Comparison of ENCODE assay signal across 1 cellular context in the genomic region with DNA sequence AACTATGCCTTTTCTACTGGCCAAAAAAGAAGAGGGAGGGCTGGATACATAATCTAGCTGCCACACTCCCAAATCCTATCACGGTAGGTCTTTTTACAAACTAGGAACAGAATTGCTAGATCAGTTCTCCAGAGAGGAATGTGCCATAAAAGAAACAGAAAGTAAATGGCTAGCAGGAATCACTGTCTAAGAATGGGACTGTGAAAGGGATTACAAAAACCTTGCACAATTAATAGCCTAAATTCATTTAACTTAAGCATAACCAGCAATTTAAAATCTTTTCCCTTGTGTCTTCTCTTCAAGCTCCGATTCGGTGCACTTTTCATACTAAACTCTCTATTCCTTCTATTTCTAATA.
TF ChIP-seq lines count a peak whose summit lies in the region.

No MANE protein-coding gene starts in this region.

TF ChIP-seq in GM23338, 12 proteins besides CTCF, POLR2A, EP300 and RAD21 (continued from another document):
- TF ChIP-seq, protein P1, sequence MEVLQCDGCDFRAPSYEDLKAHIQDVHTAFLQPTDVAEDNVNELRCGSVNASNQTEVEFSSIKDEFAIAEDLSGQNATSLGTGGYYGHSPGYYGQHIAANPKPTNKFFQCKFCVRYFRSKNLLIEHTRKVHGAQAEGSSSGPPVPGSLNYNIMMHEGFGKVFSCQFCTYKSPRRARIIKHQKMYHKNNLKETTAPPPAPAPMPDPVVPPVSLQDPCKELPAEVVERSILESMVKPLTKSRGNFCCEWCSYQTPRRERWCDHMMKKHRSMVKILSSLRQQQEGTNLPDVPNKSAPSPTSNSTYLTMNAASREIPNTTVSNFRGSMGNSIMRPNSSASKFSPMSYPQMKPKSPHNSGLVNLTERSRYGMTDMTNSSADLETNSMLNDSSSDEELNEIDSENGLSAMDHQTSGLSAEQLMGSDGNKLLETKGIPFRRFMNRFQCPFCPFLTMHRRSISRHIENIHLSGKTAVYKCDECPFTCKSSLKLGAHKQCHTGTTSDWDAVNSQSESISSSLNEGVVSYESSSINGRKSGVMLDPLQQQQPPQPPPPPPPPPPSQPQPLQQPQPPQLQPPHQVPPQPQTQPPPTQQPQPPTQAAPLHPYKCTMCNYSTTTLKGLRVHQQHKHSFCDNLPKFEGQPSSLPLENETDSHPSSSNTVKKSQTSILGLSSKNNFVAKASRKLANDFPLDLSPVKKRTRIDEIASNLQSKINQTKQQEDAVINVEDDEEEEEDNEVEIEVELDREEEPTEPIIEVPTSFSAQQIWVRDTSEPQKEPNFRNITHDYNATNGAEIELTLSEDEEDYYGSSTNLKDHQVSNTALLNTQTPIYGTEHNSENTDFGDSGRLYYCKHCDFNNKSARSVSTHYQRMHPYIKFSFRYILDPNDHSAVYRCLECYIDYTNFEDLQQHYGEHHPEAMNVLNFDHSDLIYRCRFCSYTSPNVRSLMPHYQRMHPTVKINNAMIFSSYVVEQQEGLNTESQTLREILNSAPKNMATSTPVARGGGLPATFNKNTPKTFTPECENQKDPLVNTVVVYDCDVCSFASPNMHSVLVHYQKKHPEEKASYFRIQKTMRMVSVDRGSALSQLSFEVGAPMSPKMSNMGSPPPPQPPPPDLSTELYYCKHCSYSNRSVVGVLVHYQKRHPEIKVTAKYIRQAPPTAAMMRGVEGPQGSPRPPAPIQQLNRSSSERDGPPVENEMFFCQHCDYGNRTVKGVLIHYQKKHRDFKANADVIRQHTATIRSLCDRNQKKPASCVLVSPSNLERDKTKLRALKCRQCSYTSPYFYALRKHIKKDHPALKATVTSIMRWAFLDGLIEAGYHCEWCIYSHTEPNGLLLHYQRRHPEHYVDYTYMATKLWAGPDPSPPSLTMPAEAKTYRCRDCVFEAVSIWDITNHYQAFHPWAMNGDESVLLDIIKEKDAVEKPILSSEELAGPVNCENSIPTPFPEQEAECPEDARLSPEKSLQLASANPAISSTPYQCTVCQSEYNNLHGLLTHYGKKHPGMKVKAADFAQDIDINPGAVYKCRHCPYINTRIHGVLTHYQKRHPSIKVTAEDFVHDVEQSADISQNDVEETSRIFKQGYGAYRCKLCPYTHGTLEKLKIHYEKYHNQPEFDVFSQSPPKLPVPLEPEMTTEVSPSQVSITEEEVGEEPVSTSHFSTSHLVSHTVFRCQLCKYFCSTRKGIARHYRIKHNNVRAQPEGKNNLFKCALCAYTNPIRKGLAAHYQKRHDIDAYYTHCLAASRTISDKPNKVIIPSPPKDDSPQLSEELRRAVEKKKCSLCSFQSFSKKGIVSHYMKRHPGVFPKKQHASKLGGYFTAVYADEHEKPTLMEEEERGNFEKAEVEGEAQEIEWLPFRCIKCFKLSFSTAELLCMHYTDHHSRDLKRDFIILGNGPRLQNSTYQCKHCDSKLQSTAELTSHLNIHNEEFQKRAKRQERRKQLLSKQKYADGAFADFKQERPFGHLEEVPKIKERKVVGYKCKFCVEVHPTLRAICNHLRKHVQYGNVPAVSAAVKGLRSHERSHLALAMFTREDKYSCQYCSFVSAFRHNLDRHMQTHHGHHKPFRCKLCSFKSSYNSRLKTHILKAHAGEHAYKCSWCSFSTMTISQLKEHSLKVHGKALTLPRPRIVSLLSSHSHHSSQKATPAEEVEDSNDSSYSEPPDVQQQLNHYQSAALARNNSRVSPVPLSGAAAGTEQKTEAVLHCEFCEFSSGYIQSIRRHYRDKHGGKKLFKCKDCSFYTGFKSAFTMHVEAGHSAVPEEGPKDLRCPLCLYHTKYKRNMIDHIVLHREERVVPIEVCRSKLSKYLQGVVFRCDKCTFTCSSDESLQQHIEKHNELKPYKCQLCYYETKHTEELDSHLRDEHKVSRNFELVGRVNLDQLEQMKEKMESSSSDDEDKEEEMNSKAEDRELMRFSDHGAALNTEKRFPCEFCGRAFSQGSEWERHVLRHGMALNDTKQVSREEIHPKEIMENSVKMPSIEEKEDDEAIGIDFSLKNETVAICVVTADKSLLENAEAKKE (CRISPR knock-in tag; IDR thresholded peaks at IDR 0.05): no peak
- no peak for TF ChIP-seq JUNB (IDR thresholded peaks at IDR 0.05; ENCODE audit: unreplicated experiment)
- no peak for TF ChIP-seq ZNF331 (CRISPR knock-in tag; IDR thresholded peaks at IDR 0.05; ENCODE audit: low read depth)
- TF ChIP-seq EZH2phosphoT487 (IDR thresholded peaks at IDR 0.05; ENCODE audit: unreplicated experiment): no peak
- no peak for TF ChIP-seq POLR2AphosphoS5 (IDR thresholded peaks at IDR 0.05; ENCODE audit: low read depth)
TF ChIP-seq in GM23338: peak in this region for 0.
